13 cellular contexts compared by ENCODE assay signal in genomic region chr4:128159967-128160366, GRCh38.
DNase-seq lines count a peak whose midpoint lies in the region; ATAC-seq and TF ChIP-seq lines count a peak whose summit lies in the region.
"Had no signal": no experiment of that assay in that cellular context is flagged by ENCODE, and none has a peak within 500 bp of the region (broad histone marks: within the 10 kb centered on the region; RNA-seq: fewer than 3 reads in every experiment).

No MANE protein-coding gene starts in this region.

- H3K9me3 ChIP-seq in IMR-90 (ENCODE audit: control insufficient read depth, insufficient read depth, low read length) (no peaks in the 10 kb centered on the region), adipocyte (ENCODE audit: control insufficient read depth, low read length) (no peaks in the 10 kb centered on the region), smooth muscle cell (replicated peaks; ENCODE audit: low read depth) (no peaks in the 10 kb centered on the region)
- H3K9me3 ChIP-seq: testis had no signal

- intact Hi-C loops in IMR-90 (cut with micrococcal nuclease): no loop called here

- peak overlapping the region; percentile 85 for H2BK20ac ChIP-seq in IMR-90 (ENCODE audit: low read depth, low read length)

- H3K36me3 ChIP-seq in IMR-90 (ENCODE audit: control insufficient read depth, insufficient read depth, low read length) (peaks cover 7% of the 10 kb centered on the region), adipocyte (ENCODE audit: control insufficient read depth, insufficient read depth, low read length, severe bottlenecking) (no peaks in the 10 kb centered on the region), smooth muscle cell (ENCODE audit: low read depth) (no peaks in the 10 kb centered on the region)

- H2BK15ac ChIP-seq in IMR-90 (ENCODE audit: low read depth, low read length): no peak overlapping the region

- peaks cover 14% of the 10 kb centered on the region for H3K4me1 ChIP-seq in IMR-90 (ENCODE audit: control insufficient read depth, insufficient read depth, low read length)
- H3K4me1 ChIP-seq in adipocyte (ENCODE audit: control insufficient read depth, insufficient read depth, low read length): peaks cover 12% of the 10 kb centered on the region
- H3K4me1 ChIP-seq in smooth muscle cell (ENCODE audit: low read depth): peaks cover 11% of the 10 kb centered on the region
- H3K4me1 ChIP-seq: testis had no signal

- DNase-seq in IMR-90 (peak; percentile 97), adipocyte (ENCODE audit: low read depth) (peak; percentile 22), fibroblast of pulmonary artery (ENCODE audit: low read depth) (peak; percentile 56), smooth muscle cell (lab: John Stamatoyannopoulos, UW; ENCODE audit: unreplicated experiment) (no peak), DMS 273 treated with DMSO at 0.1 percent for 48 hours (lab: John Stamatoyannopoulos, UW) (no peak)
- no peak for DNase-seq in activated CD4-positive, alpha-beta T cell treated with anti-CD3 and anti-CD28 coated beads for 4 hours
- DNase-seq: activated CD8-positive, alpha-beta memory T cell treated with anti-CD3 and anti-CD28 coated beads for 24 hours; NCI-H1048; occipital lobe; stimulated activated CD4-positive, alpha-beta T cell treated with anti-CD3 and anti-CD28 coated beads, Interleukin-12 subunit alpha, Interleukin-12 subunit beta, amount 100 ng/mL, for 4 hours; testis had no signal

- peak overlapping the region; percentile 57; the same call in 1 of the 2 replicates for H4K5ac ChIP-seq in IMR-90 (ENCODE audit: low read depth, low read length)

- H2AK5ac ChIP-seq in IMR-90 (ENCODE audit: low read depth, low read length): no peak overlapping the region

- ATAC-seq in IMR-90 (ENCODE audit: low read depth): peak; percentile 91
- no peak for ATAC-seq in GM18505 (IDR thresholded peaks at IDR 0.05; ENCODE audit: unreplicated experiment)
- ATAC-seq: esophagus mucosa had no signal

- H3K27ac ChIP-seq in IMR-90 (ENCODE audit: insufficient read depth, low read length) (peak overlapping the region; percentile 57; the same call in 1 of the 2 replicates), smooth muscle cell (ENCODE audit: low read depth) (peak overlapping the region; percentile 20)
- H3K27ac ChIP-seq: testis had no signal

- no peak overlapping the region; the same call in 1 of the 2 replicates for H4K91ac ChIP-seq in IMR-90 (ENCODE audit: insufficient read depth, low read depth, low read length)

- H3K4ac ChIP-seq in IMR-90 (ENCODE audit: low read depth, low read length): 0 out of 2 replicates have a peak overlapping the region, but pooled peaks have one; percentile 11

- H3K79me1 ChIP-seq in IMR-90 (ENCODE audit: low read depth in 1 of 2, low read length in 2 of 2): no peaks in the 10 kb centered on the region; a peak in 1 of 4 replicates

- H3K14ac ChIP-seq in IMR-90 (replicated peaks; ENCODE audit: low read depth, low read length): 0 out of 2 replicates have a peak overlapping the region, but pooled peaks have one; percentile 27

- no peaks in the 10 kb centered on the region for H4K20me1 ChIP-seq in IMR-90 (ENCODE audit: insufficient read depth, low read length)
- no peaks in the 10 kb centered on the region for H4K20me1 ChIP-seq in smooth muscle cell (ENCODE audit: low read depth)

- H3K9ac ChIP-seq in IMR-90 (ENCODE audit: low read depth, low read length): no peak overlapping the region
- no peak overlapping the region for H3K9ac ChIP-seq in adipocyte (ENCODE audit: low read length)
- peak overlapping the region; percentile 5 for H3K9ac ChIP-seq in smooth muscle cell (ENCODE audit: low read depth)

- H3K4me2 ChIP-seq in IMR-90 (ENCODE audit: low read depth, low read length): peak overlapping the region; percentile 38; the same call in 1 of the 2 replicates
- H3K4me2 ChIP-seq in smooth muscle cell: peak overlapping the region; percentile 12

- POLR2A ChIA-PET in IMR-90 (lab: Charles Lee; ENCODE audit: unreplicated experiment): no interaction called here

- peak overlapping the region; percentile 37 for H3K18ac ChIP-seq in IMR-90 (ENCODE audit: low read depth, low read length)

- TF ChIP-seq RAD21 in IMR-90 (IDR thresholded peaks at IDR 0.05; ENCODE audit: low read length): peak; percentile 33; the same call in 1 of the 2 replicates

- no peaks in the 10 kb centered on the region for H3K27me3 ChIP-seq in IMR-90 (ENCODE audit: control insufficient read depth, insufficient read depth, low read length)
- H3K27me3 ChIP-seq in adipocyte (replicated peaks; ENCODE audit: control insufficient read depth, insufficient read depth, low read length): no peaks in the 10 kb centered on the region
- H3K27me3 ChIP-seq in smooth muscle cell (ENCODE audit: low read depth): no peaks in the 10 kb centered on the region
- H3K27me3 ChIP-seq: testis had no signal

- no peak overlapping the region for H3K23ac ChIP-seq in IMR-90 (ENCODE audit: low read depth, low read length)

- CTCF ChIA-PET in IMR-90 (lab: Yijun Ruan, JAX): interaction anchor here (0.8 to 1.1 kb wide), 2 partner anchors 142 to 414 kb away, joined by 3 read pairs; no protein-coding TSS in a partner anchor

- no peaks in the 10 kb centered on the region; the same call in 1 of the 2 replicates for H3K9me1 ChIP-seq in IMR-90 (ENCODE audit: insufficient read depth, low read length)

- H4K8ac ChIP-seq in IMR-90 (ENCODE audit: low read depth in 2 of 2, low read length in 2 of 2): peak overlapping the region in 1 of 2 experiments; percentile 68; a peak in 2 of 4 replicates

- in situ Hi-C loops in IMR-90 (cut with MboI; ENCODE audit: low sequenced_read_pairs): no loop called here

- no TSS peak for BruUV-seq in IMR-90 (replicated peaks; lab: Mats Ljungman, UMichigan)

- H3K56ac ChIP-seq in IMR-90 (ENCODE audit: extremely low read depth, insufficient read depth, low read length): no peak overlapping the region; the same call in 1 of the 2 replicates

- H2AFZ ChIP-seq in IMR-90 (replicated peaks; ENCODE audit: low read length, poor library complexity) (no peak overlapping the region), smooth muscle cell (ENCODE audit: low read depth) (no peak overlapping the region)

- dilution Hi-C loops in IMR-90 (cut with HindIII; ENCODE audit: low sequenced_read_pairs, unreplicated experiment): no loop called here

- H2AK9ac ChIP-seq in IMR-90 (replicated peaks; ENCODE audit: low read depth, low read length, poor library complexity): no peak overlapping the region

- no peaks in the 10 kb centered on the region for H3K79me2 ChIP-seq in smooth muscle cell (ENCODE audit: low read depth)

- no peaks in the 10 kb centered on the region for H3F3A ChIP-seq in smooth muscle cell (ENCODE audit: low read depth)

- H3K4me3 ChIP-seq in IMR-90 (ENCODE audit: insufficient read depth, low read depth, low read length) (no peak overlapping the region), adipocyte (ENCODE audit: low read length) (no peak overlapping the region), fibroblast of pulmonary artery (replicated peaks; ENCODE audit: low read depth, low read length) (no peak overlapping the region), smooth muscle cell (no peak overlapping the region)
- H3K4me3 ChIP-seq: testis had no signal

- peak overlapping the region; percentile 88 for H2BK5ac ChIP-seq in IMR-90 (ENCODE audit: low read depth, low read length, poor library complexity, severe bottlenecking)

- no peak for TF ChIP-seq CTCF in IMR-90 (conservative IDR thresholded peaks at IDR 0.05; ENCODE audit: low read depth, low read length)
- no peak for TF ChIP-seq CTCF in fibroblast of pulmonary artery (IDR thresholded peaks at IDR 0.05; ENCODE audit: low read length, missing control alignments)
- no peak for TF ChIP-seq CTCF in smooth muscle cell (IDR thresholded peaks at IDR 0.05; ENCODE audit: borderline replicate concordance, insufficient read depth, poor library complexity, severe bottlenecking)

- no CpG with 5 or more reads among the region's 2 CpGs for WGBS in IMR-90 (ENCODE audit: extremely low coverage in 2 of 2, insufficient read length in 1 of 2), 2 experiments
- WGBS in smooth muscle cell (ENCODE audit: low lambda C conversion rate): 44% methylated on average over 2 of the region's 2 CpGs

- H2BK120ac ChIP-seq in IMR-90 (ENCODE audit: low read depth, low read length): peak overlapping the region; percentile 69; the same call in 1 of the 2 replicates

- TF ChIP-seq POLR2A in IMR-90 (IDR thresholded peaks at IDR 0.05; ENCODE audit: low read depth, low read length) (no peak), GM18505 (IDR thresholded peaks at IDR 0.05; ENCODE audit: borderline replicate concordance, extremely low read depth, insufficient read depth, insufficient read length) (no peak)

TF ChIP-seq in IMR-90, 13 proteins besides CTCF, POLR2A, EP300 and RAD21:
- TF ChIP-seq BHLHE40 (IDR thresholded peaks at IDR 0.05; ENCODE audit: low read depth, low read length) (0 out of 2 replicates have a peak, but pooled peaks have one; percentile 45), MAFK (IDR thresholded peaks at IDR 0.05; ENCODE audit: low read depth, low read length) (0 out of 2 replicates have a peak, but pooled peaks have one; percentile 30), FOS (IDR thresholded peaks at IDR 0.05; ENCODE audit: low read depth, low read length) (peak; percentile 83), CEBPB (IDR thresholded peaks at IDR 0.05; ENCODE audit: low read depth, low read length) (peak; percentile 76)
- TF ChIP-seq, protein P1, sequence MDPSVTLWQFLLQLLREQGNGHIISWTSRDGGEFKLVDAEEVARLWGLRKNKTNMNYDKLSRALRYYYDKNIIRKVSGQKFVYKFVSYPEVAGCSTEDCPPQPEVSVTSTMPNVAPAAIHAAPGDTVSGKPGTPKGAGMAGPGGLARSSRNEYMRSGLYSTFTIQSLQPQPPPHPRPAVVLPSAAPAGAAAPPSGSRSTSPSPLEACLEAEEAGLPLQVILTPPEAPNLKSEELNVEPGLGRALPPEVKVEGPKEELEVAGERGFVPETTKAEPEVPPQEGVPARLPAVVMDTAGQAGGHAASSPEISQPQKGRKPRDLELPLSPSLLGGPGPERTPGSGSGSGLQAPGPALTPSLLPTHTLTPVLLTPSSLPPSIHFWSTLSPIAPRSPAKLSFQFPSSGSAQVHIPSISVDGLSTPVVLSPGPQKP (IDR thresholded peaks at IDR 0.05; ENCODE audit: borderline replicate concordance, low read depth, low read length): no peak
TF ChIP-seq in IMR-90: peak in this region for 4.

Comparison
In these comparisons a context has a peak if more than half of its experiments do, and no peak if none do; other contexts are left out.
1. DNase-seq: peak in IMR-90 (single experiment), adipocyte (single experiment) and fibroblast of pulmonary artery (single experiment); none in smooth muscle cell (single experiment), activated CD4-positive, alpha-beta T cell treated with anti-CD3 and anti-CD28 coated beads for 4 hours (0 of 2) and DMS 273 treated with DMSO at 0.1 percent for 48 hours (single experiment).